ENCODE assay signal across 19 cellular contexts in the genomic region with DNA sequence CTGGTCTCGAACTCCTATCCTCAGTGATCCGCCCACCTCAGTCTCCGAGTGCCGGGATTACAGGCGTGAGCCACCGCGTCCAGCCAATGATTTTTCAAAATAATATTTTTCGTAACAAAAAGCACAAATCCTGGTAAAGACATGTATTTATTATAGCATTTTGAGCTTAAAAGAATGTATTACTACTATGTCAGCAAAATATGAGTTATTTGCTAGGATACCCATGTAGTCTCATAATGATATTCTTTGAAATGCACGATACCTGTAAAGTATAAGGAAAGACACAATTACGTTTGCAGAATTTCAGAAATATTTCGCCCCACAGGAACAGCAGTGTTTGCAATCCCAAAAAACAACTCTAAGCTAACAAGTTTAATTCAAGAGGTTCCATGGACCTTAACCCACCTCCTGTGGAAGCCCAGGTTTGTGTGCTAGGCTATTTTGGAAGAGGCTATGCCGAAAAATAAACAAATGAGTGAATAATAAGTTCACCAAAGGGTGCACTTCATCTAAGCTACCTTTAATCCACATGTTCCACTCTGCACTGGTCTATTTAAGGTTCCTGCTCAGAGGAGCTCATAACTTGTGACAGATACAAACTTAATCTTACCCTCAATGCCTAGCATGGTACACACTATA. TPM values are rescaled to one million over a fixed set of nuclear protein-coding genes. Genes with fewer than 3 reads are reported as not detected.
DNase-seq lines count a peak whose midpoint lies in the region; ATAC-seq, FAIRE-seq and TF ChIP-seq lines count a peak whose summit lies in the region.
"Had no signal": no experiment of that assay in that cellular context is flagged by ENCODE, and none has a peak within 500 bp of the region (broad histone marks: within the 10 kb centered on the region; RNA-seq: fewer than 3 reads in every experiment).

No MANE protein-coding gene starts in this region.

- FAIRE-seq in HepG2 (lab: Jason Lieb, UNC) (no peak), kidney (lab: Jason Lieb, UNC) (no peak)

- ATAC-seq in natural killer cell (no peak), HepG2 (no peak), HG03097 (IDR thresholded peaks at IDR 0.05; ENCODE audit: low FRiP score, unreplicated experiment) (no peak)
- ATAC-seq in natural killer cell treated with Interleukin-12 subunit alpha and Interleukin-12 subunit beta and Interleukin-15 and Interleukin-18, amount 100 ng/mL, for 72 hours = no peak
- ATAC-seq: T-cell had no signal

- H3K36me3 ChIP-seq in WERI-Rb-1 (peaks cover 5% of the 10 kb centered on the region), HepG2 (replicated peaks in 1 of 2; ENCODE audit: control insufficient read depth in 1 of 2, insufficient read depth in 2 of 2, low read length in 2 of 2) (no peaks in the 10 kb centered on the region), kidney (ENCODE audit: control insufficient read depth in 1 of 2, insufficient read depth in 2 of 2, low read length in 2 of 2) (no peaks in the 10 kb centered on the region)
- H3K36me3 ChIP-seq: neutrophil, thoracic aorta had no signal

- 86% methylated on average over 12 of the region's 12 CpGs for WGBS in HepG2 (ENCODE audit: low lambda C conversion rate)

- CTCF ChIA-PET in HepG2 (lab: Yijun Ruan, JAX; ENCODE audit: low intra/inter-chr PET ratio, low total read pairs) = no interaction called here

- TF ChIP-seq EP300 in HepG2 (IDR thresholded peaks at IDR 0.05; ENCODE audit: low read depth in 2 of 2, low read length in 2 of 2) (no peak), HepG2 (CRISPR knock-in tag; IDR thresholded peaks at IDR 0.05; ENCODE audit: borderline replicate concordance) (no peak)

- intact Hi-C loops in natural killer cell (cut with micrococcal nuclease) (loop anchor here (5.0 to 10.0 kb wide), 2 partner anchors 33 to 50 kb away; no protein-coding TSS in a partner anchor), HepG2 (cut with micrococcal nuclease; ENCODE audit: unreplicated experiment) (loop anchor here (5.0 kb wide), 1 partner anchor 78 kb away; no protein-coding TSS in a partner anchor), kidney (cut with DNase I) (no loop called here)

- H3K27ac Mint-ChIP-seq in natural killer cell = peak overlapping the region; percentile 19 to 26
- H3K27ac Mint-ChIP-seq in natural killer cell treated with Interleukin-12 subunit alpha and Interleukin-12 subunit beta and Interleukin-15 and Interleukin-18, amount 100 ng/mL, for 72 hours = no peak overlapping the region
- H3K27ac Mint-ChIP-seq: T-cell had no signal

- TF ChIP-seq RAD21 in HepG2 (CRISPR knock-in tag; IDR thresholded peaks at IDR 0.05) = no peak

- DNase-seq in natural killer cell (no peak), WERI-Rb-1 (no peak), HepG2 (ENCODE audit: low spot score) (no peak), hippocampal formation (lab: John Stamatoyannopoulos, UW) (no peak), kidney (no peak)
- DNase-seq in natural killer cell treated with Interleukin-12 subunit alpha and Interleukin-12 subunit beta and Interleukin-15 and Interleukin-18, amount 100 ng/mL, for 72 hours (ENCODE audit: low spot score) = no peak
- DNase-seq: activated CD4-positive, alpha-beta T cell treated with anti-CD3 and anti-CD28 coated beads, Interleukin-2, amount 50 U/mL, for 4 hours; activated gamma-delta T cell treated with Interleukin-2 at 50 U/mL for 16 hours; amygdala; DMS79 treated with DMSO at 0.1 percent for 48 hours; effector CD8-positive, alpha-beta T cell; GM23248; SHP77 treated with DMSO at 0.1 percent for 48 hours; T-cell had no signal

- peak overlapping the region; percentile 93 for H3K27ac ChIP-seq in WERI-Rb-1
- no peak overlapping the region for H3K27ac ChIP-seq in HepG2 (ENCODE audit: extremely low read length, insufficient read depth, low read length)
- peak overlapping the region; percentile 3 for H3K27ac ChIP-seq in temporal lobe (ENCODE audit: low read depth, low read length)
- no peak overlapping the region for H3K27ac ChIP-seq in kidney (ENCODE audit: low read depth in 2 of 2, low read length in 2 of 2)
- H3K27ac ChIP-seq: GM23248, neutrophil, thoracic aorta had no signal

- no peak for TF ChIP-seq POLR2A in HepG2 (IDR thresholded peaks at IDR 0.05; ENCODE audit: insufficient read depth in 1 of 2, low read depth in 2 of 2, low read length in 2 of 2)

- H2AFZ ChIP-seq in HepG2 (ENCODE audit: low read length) = no peak overlapping the region
- H2AFZ ChIP-seq: GM23248 had no signal

- H3K9me3 Mint-ChIP-seq in natural killer cell = no peaks in the 10 kb centered on the region
- H3K9me3 Mint-ChIP-seq in natural killer cell treated with Interleukin-12 subunit alpha and Interleukin-12 subunit beta and Interleukin-15 and Interleukin-18, amount 100 ng/mL, for 72 hours = no peaks in the 10 kb centered on the region
- H3K9me3 Mint-ChIP-seq: central memory CD8-positive, alpha-beta T cell; T-cell had no signal

- no TSS peak for BruUV-seq in HepG2 (replicated peaks; lab: Mats Ljungman, UMichigan)

- H3K27me3 Mint-ChIP-seq in natural killer cell (ENCODE audit: low read depth in 2 of 2) = no peaks in the 10 kb centered on the region
- no peaks in the 10 kb centered on the region for H3K27me3 Mint-ChIP-seq in natural killer cell treated with Interleukin-12 subunit alpha and Interleukin-12 subunit beta and Interleukin-15 and Interleukin-18, amount 100 ng/mL, for 72 hours
- H3K27me3 Mint-ChIP-seq: central memory CD8-positive, alpha-beta T cell; T-cell had no signal

- no peaks in the 10 kb centered on the region for H3K9me3 ChIP-seq in WERI-Rb-1 (ENCODE audit: severe bottlenecking)
- H3K9me3 ChIP-seq in HepG2 (ENCODE audit: low read length) = no peaks in the 10 kb centered on the region
- H3K9me3 ChIP-seq in kidney (ENCODE audit: control insufficient read depth in 1 of 2, low read length in 2 of 2) = no peaks in the 10 kb centered on the region
- H3K9me3 ChIP-seq: neutrophil, thoracic aorta had no signal

- no peak overlapping the region for H3K4me3 Mint-ChIP-seq in natural killer cell
- no peak overlapping the region for H3K4me3 Mint-ChIP-seq in natural killer cell treated with Interleukin-12 subunit alpha and Interleukin-12 subunit beta and Interleukin-15 and Interleukin-18, amount 100 ng/mL, for 72 hours
- H3K4me3 Mint-ChIP-seq: central memory CD8-positive, alpha-beta T cell had no signal

- in situ Hi-C loops in HepG2 (cut with HindIII; ENCODE audit: extremely low pct_ligation_motif_present, low pct_unique_long_range_greater_than_20kb) = loop anchor here (25.0 kb wide), 1 partner anchor 188 kb away; no protein-coding TSS in a partner anchor

- POLR2A ChIA-PET in HepG2 (lab: Yijun Ruan, JAX) = no interaction called here

- H3K9ac ChIP-seq in HepG2 (ENCODE audit: insufficient read depth, low read depth, low read length) (no peak overlapping the region), kidney (ENCODE audit: low read length in 2 of 2) (no peak overlapping the region)
- H3K9ac ChIP-seq: GM23248 had no signal

- H3K4me2 ChIP-seq in HepG2 (ENCODE audit: low read depth, low read length) = no peak overlapping the region

- H3K4me1 Mint-ChIP-seq in natural killer cell = peaks cover 75 to 80% of the 10 kb centered on the region in 2 donors
- H3K4me1 Mint-ChIP-seq in natural killer cell treated with Interleukin-12 subunit alpha and Interleukin-12 subunit beta and Interleukin-15 and Interleukin-18, amount 100 ng/mL, for 72 hours (ENCODE audit: low read depth in 2 of 2) = peaks cover 46 to 55% of the 10 kb centered on the region in 2 donors

- H3K4me1 ChIP-seq in HepG2 (ENCODE audit: insufficient read depth, low read length) (peaks cover 38% of the 10 kb centered on the region), kidney (ENCODE audit: control insufficient read depth in 1 of 2, insufficient read depth in 1 of 2, low read depth in 1 of 2, low read length in 2 of 2) (peaks cover 0 to 20% of the 10 kb centered on the region in 2 donors)

- no peak overlapping the region for H3K4me3 ChIP-seq in WERI-Rb-1 (ENCODE audit: low read depth, low read length)
- H3K4me3 ChIP-seq in HepG2 (replicated peaks in 1 of 3; ENCODE audit: insufficient read depth in 1 of 3, low read depth in 2 of 3, low read length in 3 of 3) = no peak overlapping the region
- no peak overlapping the region for H3K4me3 ChIP-seq in kidney (ENCODE audit: low read length in 2 of 2)
- H3K4me3 ChIP-seq: GM23248, thoracic aorta had no signal

- no peaks in the 10 kb centered on the region for H3K36me3 Mint-ChIP-seq in natural killer cell
- no peaks in the 10 kb centered on the region for H3K36me3 Mint-ChIP-seq in natural killer cell treated with Interleukin-12 subunit alpha and Interleukin-12 subunit beta and Interleukin-15 and Interleukin-18, amount 100 ng/mL, for 72 hours

- H3K79me2 ChIP-seq in HepG2 (ENCODE audit: insufficient read depth, low read length) = peaks cover 86% of the 10 kb centered on the region

- TF ChIP-seq CTCF in natural killer cell (IDR thresholded peaks at IDR 0.05) = no peak
- TF ChIP-seq CTCF in WERI-Rb-1 (IDR thresholded peaks at IDR 0.05; ENCODE audit: low read depth, low read length) = no peak
- no peak for TF ChIP-seq CTCF in HepG2 (CRISPR knock-in tag; IDR thresholded peaks at IDR 0.05)
- TF ChIP-seq CTCF in kidney (IDR thresholded peaks at IDR 0.05; ENCODE audit: borderline replicate concordance, extremely low read depth, insufficient read depth) = no peak

- peaks cover 8% of the 10 kb centered on the region for H4K20me1 ChIP-seq in HepG2 (ENCODE audit: insufficient read depth, low read length)

- H3K27me3 ChIP-seq in WERI-Rb-1 (ENCODE audit: insufficient read depth, low read depth, severe bottlenecking) (no peaks in the 10 kb centered on the region), HepG2 (ENCODE audit: control insufficient read depth in 1 of 2, insufficient read depth in 2 of 2, low read length in 2 of 2) (no peaks in the 10 kb centered on the region; a peak in 1 of 5 replicates)
- H3K27me3 ChIP-seq: neutrophil had no signal

RNA-seq across cellular contexts. Expression of gene FRYL, which starts 5.2 kb away (rescaled TPM):
- total RNA-seq in natural killer cell (100 to 1,000 TPM; 143 to 181 (median 146) TPM), HepG2 (2016; rRNA removed; fragmentation: Illumina TruSeq; extraction: Trizol) (19.6 and 28.4 TPM in 2 replicates), temporal lobe (67.9 TPM), kidney (78.9 TPM)
- total RNA-seq in natural killer cell treated with Interleukin-12 subunit alpha and Interleukin-12 subunit beta and Interleukin-15 and Interleukin-18, amount 100 ng/mL, for 72 hours = 100 to 1,000 TPM in 1 of 2 donors, 10 to 100 TPM in 1; 99.0 to 113 TPM
- 4.5 and 6.9 TPM in 2 replicates for total RNA-seq in HepG2 (2016; cell fraction: cytosol; rRNA removed; fragmentation: Illumina TruSeq; extraction: Trizol; ENCODE audit: low read depth)
- 20.0 and 28.7 TPM in 2 replicates for total RNA-seq in HepG2 (2016; cell fraction: insoluble cytoplasmic fraction; rRNA removed; fragmentation: Illumina TruSeq; extraction: Trizol)
- total RNA-seq in HepG2 (2016; cell fraction: membrane; rRNA removed; fragmentation: Illumina TruSeq; extraction: Trizol) = 5.6 and 7.2 TPM in 2 replicates
- total RNA-seq in HepG2 (2016; cell fraction: nucleus; rRNA removed; fragmentation: Illumina TruSeq; extraction: Trizol) = 57.5 and 66.0 TPM in 2 replicates
- polyA plus RNA-seq in HepG2 (2011; rRNA removed) (7.8 and 9.7 TPM in 2 replicates), kidney (ENCODE audit: insufficient read depth, low read depth, low replicate concordance) (11.6 TPM)
- polyA plus RNA-seq in HepG2 (2011; cell fraction: cytosol; rRNA removed) = 2.5 and 4.4 TPM in 2 replicates
- polyA plus RNA-seq in HepG2 (2011; cell fraction: nucleus; rRNA removed) = 12.2 and 12.3 TPM in 2 replicates
- 7.0 and 7.6 TPM in 2 replicates for polyA plus RNA-seq in HepG2 (2012)
- 0.57 and 0.58 TPM in 2 replicates for polyA plus RNA-seq in HepG2 (2016; cell fraction: cytosol; fragmentation: Illumina TruSeq; extraction: Trizol; ENCODE audit: low read depth)
- polyA plus RNA-seq in HepG2 (2016; cell fraction: insoluble cytoplasmic fraction; fragmentation: Illumina TruSeq; extraction: Trizol; ENCODE audit: low read depth) = 9.9 and 12.5 TPM in 2 replicates
- 1.2 and 1.7 TPM in 2 replicates for polyA plus RNA-seq in HepG2 (2016; cell fraction: membrane; fragmentation: Illumina TruSeq; extraction: Trizol; ENCODE audit: low read depth)
- polyA plus RNA-seq in HepG2 (2016; cell fraction: nucleus; fragmentation: Illumina TruSeq; extraction: Trizol; ENCODE audit: insufficient read depth, low read depth) = 21.6 and 24.9 TPM in 2 replicates
- 27.4 and 29.3 TPM in 2 replicates for polyA minus RNA-seq in HepG2 (2011; rRNA and poly(A)+ RNA removed; ENCODE audit: low replicate concordance)
- polyA minus RNA-seq in HepG2 (2011; cell fraction: cytosol; rRNA and poly(A)+ RNA removed) = 12.0 and 18.5 TPM in 2 replicates
- polyA minus RNA-seq in HepG2 (2011; cell fraction: nucleus; rRNA and poly(A)+ RNA removed) = 177 and 185 TPM in 2 replicates

RNA-seq across cellular contexts. Expression of gene OCIAD1, which starts 56.0 kb away (rescaled TPM):
- 100 to 1,000 TPM in 1 of 3 donors, 10 to 100 TPM in 2; 91.4 to 117 (median 93.7) TPM for total RNA-seq in natural killer cell
- 100 to 1,000 TPM in 1 of 2 donors, 10 to 100 TPM in 1; 93.9 to 104 TPM for total RNA-seq in natural killer cell treated with Interleukin-12 subunit alpha and Interleukin-12 subunit beta and Interleukin-15 and Interleukin-18, amount 100 ng/mL, for 72 hours
- total RNA-seq in HepG2 (2016; rRNA removed; fragmentation: Illumina TruSeq; extraction: Trizol) = 52.6 and 74.9 TPM in 2 replicates
- 22.4 and 26.4 TPM in 2 replicates for total RNA-seq in HepG2 (2016; cell fraction: cytosol; rRNA removed; fragmentation: Illumina TruSeq; extraction: Trizol; ENCODE audit: low read depth)
- total RNA-seq in HepG2 (2016; cell fraction: insoluble cytoplasmic fraction; rRNA removed; fragmentation: Illumina TruSeq; extraction: Trizol) = 55.4 and 78.1 TPM in 2 replicates
- 29.7 and 31.7 TPM in 2 replicates for total RNA-seq in HepG2 (2016; cell fraction: membrane; rRNA removed; fragmentation: Illumina TruSeq; extraction: Trizol)
- 69.1 and 73.3 TPM in 2 replicates for total RNA-seq in HepG2 (2016; cell fraction: nucleus; rRNA removed; fragmentation: Illumina TruSeq; extraction: Trizol)
- 59.7 and 67.3 TPM in 2 replicates for polyA plus RNA-seq in HepG2 (2011; rRNA removed)
- 37.3 and 45.5 TPM in 2 replicates for polyA plus RNA-seq in HepG2 (2011; cell fraction: cytosol; rRNA removed)
- polyA plus RNA-seq in HepG2 (2011; cell fraction: nucleus; rRNA removed) = 23.3 and 29.6 TPM in 2 replicates
- 65.2 and 70.0 TPM in 2 replicates for polyA plus RNA-seq in HepG2 (2012)
- polyA plus RNA-seq in HepG2 (2016; cell fraction: cytosol; fragmentation: Illumina TruSeq; extraction: Trizol; ENCODE audit: low read depth) = 15.0 and 17.6 TPM in 2 replicates
- 53.6 and 60.2 TPM in 2 replicates for polyA plus RNA-seq in HepG2 (2016; cell fraction: insoluble cytoplasmic fraction; fragmentation: Illumina TruSeq; extraction: Trizol; ENCODE audit: low read depth)
- 23.3 and 25.0 TPM in 2 replicates for polyA plus RNA-seq in HepG2 (2016; cell fraction: membrane; fragmentation: Illumina TruSeq; extraction: Trizol; ENCODE audit: low read depth)
- polyA plus RNA-seq in HepG2 (2016; cell fraction: nucleus; fragmentation: Illumina TruSeq; extraction: Trizol; ENCODE audit: insufficient read depth, low read depth) = 116 and 122 TPM in 2 replicates
- 43.1 and 49.6 TPM in 2 replicates for polyA minus RNA-seq in HepG2 (2011; rRNA and poly(A)+ RNA removed; ENCODE audit: low replicate concordance)
- polyA minus RNA-seq in HepG2 (2011; cell fraction: cytosol; rRNA and poly(A)+ RNA removed) = 32.1 and 36.1 TPM in 2 replicates
- polyA minus RNA-seq in HepG2 (2011; cell fraction: nucleus; rRNA and poly(A)+ RNA removed) = 57.4 and 68.6 TPM in 2 replicates
- 134 TPM for total RNA-seq in temporal lobe
- total RNA-seq in kidney = 142 TPM
- 218 TPM for polyA plus RNA-seq in kidney (ENCODE audit: insufficient read depth, low read depth, low replicate concordance)

Comparison
In these comparisons a context has a peak if more than half of its experiments do, and no peak if none do; other contexts are left out.
1. H3K27ac Mint-ChIP-seq: peak in natural killer cell (2 of 2); none in natural killer cell treated with Interleukin-12 subunit alpha and Interleukin-12 subunit beta and Interleukin-15 and Interleukin-18, amount 100 ng/mL, for 72 hours (0 of 2).
2. H3K27ac ChIP-seq: peak in WERI-Rb-1 (single experiment) and temporal lobe (single experiment); none in HepG2 (single experiment) and kidney (0 of 2).